8 cellular contexts compared by ENCODE assay signal in the genomic region with DNA sequence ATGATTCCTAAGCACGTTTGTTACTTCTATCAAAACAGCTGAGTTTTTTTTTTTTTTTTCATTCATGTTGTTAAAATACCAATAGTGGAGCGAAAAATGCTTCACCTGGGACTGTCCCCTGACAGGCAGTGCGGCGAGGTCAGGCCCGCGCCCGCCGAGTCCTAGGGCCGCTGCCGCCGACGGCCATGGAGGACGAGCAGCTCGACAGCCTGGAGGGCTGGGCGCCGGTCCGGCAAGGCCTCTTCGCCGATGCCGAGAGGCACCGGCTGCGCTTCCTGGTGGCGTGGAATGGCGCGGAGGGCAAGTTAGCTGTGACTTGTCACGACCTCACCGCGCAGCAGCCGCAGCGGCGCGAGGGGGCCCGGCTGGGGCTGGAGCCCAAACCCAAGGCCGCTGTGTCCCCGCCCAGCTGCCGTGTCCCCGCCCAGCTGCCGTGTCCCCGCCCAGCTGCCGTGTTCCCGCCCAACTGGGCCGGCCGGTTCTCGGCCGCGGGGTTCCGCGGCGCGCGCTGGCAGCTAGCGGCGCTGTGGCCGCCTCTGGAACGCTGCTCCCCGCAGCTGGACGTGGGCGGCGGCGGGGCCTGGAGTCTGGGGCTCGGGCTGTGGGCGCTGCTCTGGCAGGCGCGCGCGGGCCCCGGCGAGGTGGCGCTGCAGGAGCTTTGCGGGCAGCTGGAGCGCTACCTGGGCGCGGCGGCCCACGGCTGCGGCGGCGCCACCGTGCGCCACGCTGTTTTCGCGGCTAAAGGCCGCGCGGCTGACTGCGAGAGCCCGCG. TPM values are rescaled to one million over a fixed set of nuclear protein-coding genes. Genes with fewer than 3 reads are reported as not detected.
DNase-seq lines count a peak whose midpoint lies in the region; ATAC-seq, FAIRE-seq and TF ChIP-seq lines count a peak whose summit lies in the region.
"Not testable (repeated sequence)": the region's sequence is repeated elsewhere in the genome, so short reads cannot be mapped to it uniquely, and the experiment has no call there.

No MANE protein-coding gene starts in this region.

- not testable (repeated sequence) for H3K36me3 ChIP-seq in H7 (replicated peaks; ENCODE audit: control insufficient read depth, insufficient read depth, low read length); K562 (ENCODE audit: control insufficient read depth, insufficient read depth, low read length); transverse colon

- 0% methylated on average over 12 of the region's 89 CpGs for WGBS in K562 (ENCODE audit: insufficient coverage, low coverage, missing lambda C conversion rate)
- no CpG with 5 or more reads among the region's 89 CpGs for WGBS in transverse colon (ENCODE audit: low coverage in 1 of 2), 2 donors

- H3K9me1 ChIP-seq in K562 (ENCODE audit: control insufficient read depth, insufficient read depth, low read length) = not testable (repeated sequence)

- not testable (repeated sequence) for H3K4me1 ChIP-seq in K562 (replicated peaks in 1 of 2; ENCODE audit: control insufficient read depth in 2 of 2, insufficient read depth in 2 of 2, low read length in 2 of 2); transverse colon

- intact Hi-C loops in K562 (cut with micrococcal nuclease); left colon (cut with DNase I, micrococcal nuclease); transverse colon (cut with DNase I; ENCODE audit: low total_unique reads): not testable (repeated sequence)

- not testable (repeated sequence) for BruUV-seq in K562 (replicated peaks; lab: Mats Ljungman, UMichigan)

- not testable (repeated sequence) for H3K9me3 Mint-ChIP-seq in activated CD4-positive, alpha-beta T cell treated with anti-CD3 and anti-CD28 coated beads, Interleukin-2, amount 10 ng/mL, durations not matched to agents 7 days and 5 days

- not testable (repeated sequence) for TF ChIP-seq POLR2A in K562 (conservative IDR thresholded peaks at IDR 0.05); transverse colon (IDR thresholded peaks at IDR 0.05)

- not testable (repeated sequence) for H3K9ac ChIP-seq in K562 (ENCODE audit: insufficient read depth in 1 of 2, low read depth in 2 of 2, low read length in 2 of 2)

- DNase-seq in H7; K562 (ENCODE audit: extremely low read depth in 1 of 4, low spot score in 3 of 4): not testable (repeated sequence)
- peak; percentile 29 for DNase-seq in activated CD4-positive, alpha-beta T cell treated with anti-CD3 and anti-CD28 coated beads, Interleukin-2, amount 10 ng/mL, durations not matched to agents 7 days and 5 days
- peak; percentile 35 to 60 for DNase-seq in left colon
- peak; percentile 1 to 25 (median 15) for DNase-seq in stimulated activated CD4-positive, alpha-beta T cell treated with anti-CD3 and anti-CD28 coated beads, Interleukin-12 subunit alpha, Interleukin-12 subunit beta, amount 100 ng/mL, for 48 hours (ENCODE audit: low read depth in 2 of 3, low spot score in 1 of 3)
- DNase-seq in transverse colon = peak; percentile 39

- H3K4me3 Mint-ChIP-seq in activated CD4-positive, alpha-beta T cell treated with anti-CD3 and anti-CD28 coated beads, Interleukin-2, amount 10 ng/mL, durations not matched to agents 7 days and 5 days = not testable (repeated sequence)

- not testable (repeated sequence) for H3K27me3 Mint-ChIP-seq in activated CD4-positive, alpha-beta T cell treated with anti-CD3 and anti-CD28 coated beads, Interleukin-2, amount 10 ng/mL, durations not matched to agents 7 days and 5 days

- H3K27ac ChIP-seq in K562 (ENCODE audit: extremely low read depth, low read depth, low read length) = not testable (repeated sequence)
- peak overlapping the region; percentile 76 to 90 (median 83) for H3K27ac ChIP-seq in transverse colon

- not testable (repeated sequence) for FAIRE-seq in K562 (lab: Jason Lieb, UNC)

- not testable (repeated sequence) for TF ChIP-seq CTCF in K562 (IDR thresholded peaks at IDR 0.05 in 2 of 3, conservative IDR thresholded peaks at IDR 0.05 in 1 of 3; ENCODE audit: insufficient read depth in 2 of 3, low read depth in 1 of 3, low read length in 3 of 3); transverse colon (IDR thresholded peaks at IDR 0.05)

- H3K4me3 ChIP-seq in H7 (ENCODE audit: insufficient read depth, low read depth, low read length) = peak overlapping the region; percentile 26; the same call in 1 of the 2 replicates
- H3K4me3 ChIP-seq in K562 = peak overlapping the region; percentile 33
- H3K4me3 ChIP-seq in transverse colon = peak overlapping the region; percentile 41 to 57 (median 52)

- H3K4me2 ChIP-seq in K562 (ENCODE audit: insufficient read depth, low read length) = not testable (repeated sequence)

- in situ Hi-C loops in K562 (cut with MboI); transverse colon (cut with MboI; ENCODE audit: low pct_ligation_motif_present in 1 of 4, low pct_unique_long_range_greater_than_20kb in 1 of 4, low sequenced_read_pairs in 3 of 4): not testable (repeated sequence)

- not testable (repeated sequence) for TF ChIP-seq EP300 in K562 (IDR thresholded peaks at IDR 0.05; ENCODE audit: low read length); transverse colon (IDR thresholded peaks at IDR 0.05; ENCODE audit: low read depth)

- H4K20me1 ChIP-seq in K562 (replicated peaks; ENCODE audit: control insufficient read depth, insufficient read depth, low read length) = not testable (repeated sequence)

- H3K36me3 Mint-ChIP-seq in activated CD4-positive, alpha-beta T cell treated with anti-CD3 and anti-CD28 coated beads, Interleukin-2, amount 10 ng/mL, durations not matched to agents 7 days and 5 days (ENCODE audit: low read depth) = not testable (repeated sequence)

- H3K27ac Mint-ChIP-seq in activated CD4-positive, alpha-beta T cell treated with anti-CD3 and anti-CD28 coated beads, Interleukin-2, amount 10 ng/mL, durations not matched to agents 7 days and 5 days = not testable (repeated sequence)

- ATAC-seq in GM18520 (IDR thresholded peaks at IDR 0.05; ENCODE audit: unreplicated experiment) (peak; percentile 85), HG03457 (IDR thresholded peaks at IDR 0.05; ENCODE audit: unreplicated experiment) (peak; percentile 90), K562 (peak; percentile 99), left colon (peak; percentile 98)

- not testable (repeated sequence) for TF ChIP-seq RAD21 in K562 (CRISPR knock-in tag; conservative IDR thresholded peaks at IDR 0.05 in 1 of 2, IDR thresholded peaks at IDR 0.05 in 1 of 2)

- not testable (repeated sequence) for H3K79me2 ChIP-seq in K562 (ENCODE audit: control insufficient read depth, insufficient read depth, low read length)

- not testable (repeated sequence) for H3K4me1 Mint-ChIP-seq in activated CD4-positive, alpha-beta T cell treated with anti-CD3 and anti-CD28 coated beads, Interleukin-2, amount 10 ng/mL, durations not matched to agents 7 days and 5 days

- POLR2A ChIA-PET in activated CD4-positive, alpha-beta T cell treated with anti-CD3 and anti-CD28 coated beads, Interleukin-2, amount 10 ng/mL, durations not matched to agents 7 days and 5 days (lab: Charles Lee); K562 (lab: Yijun Ruan, JAX): not testable (repeated sequence)

- H3K27me3 ChIP-seq in H7 (ENCODE audit: control insufficient read depth, insufficient read depth, low read length); K562 (ENCODE audit: control insufficient read depth in 2 of 2, insufficient read depth in 2 of 2, low read length in 2 of 2); transverse colon: not testable (repeated sequence)

- H3K9me3 ChIP-seq in K562 (replicated peaks; ENCODE audit: control insufficient read depth, insufficient read depth, low read depth, low read length); transverse colon: not testable (repeated sequence)

- not testable (repeated sequence) for H2AFZ ChIP-seq in K562 (ENCODE audit: low read depth, low read length)

- CTCF ChIA-PET in activated CD4-positive, alpha-beta T cell treated with anti-CD3 and anti-CD28 coated beads, Interleukin-2, amount 10 ng/mL, durations not matched to agents 7 days and 5 days (lab: Charles Lee); K562 (lab: Yijun Ruan, JAX; ENCODE audit: low intra/inter-chr PET ratio): not testable (repeated sequence)

TF ChIP-seq in K562, 482 proteins besides CTCF, POLR2A, EP300 and RAD21 (continues in another document):
- 0 out of 2 replicates have a peak, but pooled peaks have one; percentile 22 for TF ChIP-seq ZFX (CRISPR knock-in tag; IDR thresholded peaks at IDR 0.05)
- peak; percentile 42; the same call in 1 of the 2 replicates for TF ChIP-seq CTBP1 (IDR thresholded peaks at IDR 0.05; ENCODE audit: borderline replicate concordance)
- TF ChIP-seq POLR2G (IDR thresholded peaks at IDR 0.05; ENCODE audit: low read depth, low read length) = 0 out of 2 replicates have a peak, but pooled peaks have one; percentile 31

RNA-seq across cellular contexts. Expression of a gene that starts 56.7 kb away (rescaled TPM):
- 0.15 TPM in 1 of 2 replicates, not detected in the other for total RNA-seq in H7 (2014; rRNA removed; shearing (Covaris generic))
- 1 to 10 TPM; 2.7 to 3.4 TPM for total RNA-seq in activated CD4-positive, alpha-beta T cell treated with anti-CD3 and anti-CD28 coated beads, Interleukin-2, amount 10 ng/mL, durations not matched to agents 7 days and 5 days
- 0.62 and 0.67 TPM in 2 replicates for total RNA-seq in K562 (2011; cell fraction: chromatin; rRNA removed; ENCODE audit: low replicate concordance)
- 0.17 and 0.39 TPM in 2 replicates for total RNA-seq in K562 (2011; cell fraction: nucleolus; rRNA removed)
- total RNA-seq in K562 (2011; cell fraction: nucleoplasm; rRNA removed) = 0.29 and 0.69 TPM in 2 replicates
- 0.04 TPM in 1 of 2 replicates, not detected in the other for total RNA-seq in K562 (2014; rRNA removed)
- total RNA-seq in K562 (2014; rRNA removed; fragmentation: Illumina TruSeq; extraction: Trizol) = 0.10 TPM in 1 of 2 replicates, not detected in the other
- 0.07 TPM in 1 of 2 replicates, not detected in the other for total RNA-seq in K562 (2015; rRNA removed; fragmentation: Illumina TruSeq; extraction: Trizol)
- 0.04 and 0.11 TPM in 2 replicates for total RNA-seq in K562 (2021)
- 0.05 TPM in 1 of 2 replicates, not detected in the other for polyA plus RNA-seq in K562 (2011; rRNA removed)
- not detected in 2 replicates for polyA plus RNA-seq in K562 (2011; cell fraction: cytosol; rRNA removed)
- polyA plus RNA-seq in K562 (2011; cell fraction: nucleus; rRNA removed) = 0.23 and 0.38 TPM in 2 replicates
- 0.09 and 0.50 TPM in 2 replicates for polyA plus RNA-seq in K562 (2012)
- polyA plus RNA-seq in K562 (2014; fragmentation: Illumina TruSeq; extraction: Trizol) = 0.12 TPM in 1 of 2 replicates, not detected in the other
- polyA plus RNA-seq in K562 (2014; fragmentation: Nextera tagmentation; extraction: Ambion mirVana) = under 1 TPM in 1 of 2 experiments, not detected in 1; 0.01 TPM
- polyA plus RNA-seq in K562 (2014; rRNA removed) = 0.04 and 0.36 TPM in 2 replicates
- 0.21 TPM in 1 of 2 replicates, not detected in the other for polyA minus RNA-seq in K562 (2011; rRNA and poly(A)+ RNA removed)
- not detected in 2 replicates for polyA minus RNA-seq in K562 (2011; cell fraction: cytosol; rRNA and poly(A)+ RNA removed)
- polyA minus RNA-seq in K562 (2011; cell fraction: nucleus; rRNA and poly(A)+ RNA removed) = not detected in 2 replicates
- total RNA-seq in left colon = 1 to 10 TPM; 1.2 to 1.6 TPM
- 1 to 10 TPM in 3 of 4 donors, not detected in 1; 2.9 to 3.7 (median 3.6) TPM for total RNA-seq in transverse colon
